14 cellular contexts compared by ENCODE assay signal in the genomic region with DNA sequence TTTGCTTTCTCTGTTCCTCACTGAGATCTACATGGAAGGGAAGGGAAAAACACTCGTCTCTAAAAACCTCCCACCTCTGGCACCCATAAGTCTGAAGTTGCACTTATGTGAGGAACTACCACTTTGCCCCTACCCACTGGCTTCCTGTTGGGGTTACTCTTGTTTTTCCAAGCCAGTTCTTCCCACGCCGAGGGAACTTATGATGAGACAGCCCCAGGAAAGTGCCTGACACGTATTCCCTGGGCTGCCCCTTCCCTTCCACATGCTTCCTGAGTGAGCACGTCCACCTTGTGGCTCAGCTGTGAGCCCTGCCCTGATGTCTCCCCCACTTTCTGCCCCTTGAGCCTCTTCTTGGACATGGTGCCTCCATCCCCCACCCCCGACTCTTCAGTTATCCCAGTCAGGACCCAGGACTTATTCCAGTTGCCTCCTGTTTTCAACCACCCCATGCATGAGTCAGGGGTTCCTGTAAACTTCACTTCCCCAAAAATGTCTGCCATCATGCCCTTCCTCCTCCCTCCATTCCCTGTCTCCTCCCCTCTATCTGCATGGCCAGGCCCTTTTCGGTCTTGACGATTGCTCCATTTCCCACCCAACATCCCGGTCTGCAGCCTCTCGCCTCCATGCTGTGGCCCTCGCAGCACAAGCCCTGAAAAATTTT. TPM values are rescaled to one million over a fixed set of nuclear protein-coding genes. Genes with fewer than 3 reads are reported as not detected.
DNase-seq lines count a peak whose midpoint lies in the region; ATAC-seq and TF ChIP-seq lines count a peak whose summit lies in the region.
"Had no signal": no experiment of that assay in that cellular context is flagged by ENCODE, and none has a peak within 500 bp of the region (broad histone marks: within the 10 kb centered on the region; RNA-seq: fewer than 3 reads in every experiment).

No MANE protein-coding gene starts in this region.

- 90% methylated on average over 10 to 11 of the region's 11 CpGs for WGBS in endodermal cell (ENCODE audit: insufficient coverage in 1 of 2, insufficient read length in 1 of 2), 2 experiments

- H3K4me1 Mint-ChIP-seq in endodermal cell (peaks cover 22% of the 10 kb centered on the region), nephron progenitor cell (peaks cover 13% of the 10 kb centered on the region)

- DNase-seq in CD1c-positive myeloid dendritic cell (ENCODE audit: extremely low spot score) (peak; percentile 95), MV-4-11 (lab: John Stamatoyannopoulos, UW) (peak; percentile 95), endodermal cell (peak; percentile 52), nephron progenitor cell (no peak), NCI-H1930 (lab: John Stamatoyannopoulos, UW) (no peak), ACHN (no peak)
- DNase-seq: HCEC 1CT, NCI-H1694 had no signal

- in situ Hi-C loops in ACHN (cut with HindIII; ENCODE audit: low pct_ligation_motif_present, low pct_unique_long_range_greater_than_20kb, low sequenced_read_pairs): no loop called here

- no peaks in the 10 kb centered on the region for H3K27me3 ChIP-seq in endodermal cell (ENCODE audit: control insufficient read depth, insufficient read depth, low read length, poor library complexity, severe bottlenecking)

- no peaks in the 10 kb centered on the region for H3K36me3 ChIP-seq in endodermal cell (ENCODE audit: control insufficient read depth, insufficient read depth, low read length)

- no peaks in the 10 kb centered on the region for H3K4me1 ChIP-seq in endodermal cell (ENCODE audit: control insufficient read depth, insufficient read depth, low read length)

- no peak overlapping the region for H3K4me3 ChIP-seq in endodermal cell (ENCODE audit: low read length)

- H3K27me3 Mint-ChIP-seq in endodermal cell (ENCODE audit: insufficient read depth) (peaks cover 9% of the 10 kb centered on the region), nephron progenitor cell (ENCODE audit: low read depth, poor library complexity) (peaks cover 26% of the 10 kb centered on the region)

- peak overlapping the region; percentile 60 for H3K27ac Mint-ChIP-seq in endodermal cell
- H3K27ac Mint-ChIP-seq in nephron progenitor cell: peak overlapping the region; percentile 72
- H3K27ac Mint-ChIP-seq: memory B cell had no signal

- ATAC-seq in HG03097 (IDR thresholded peaks at IDR 0.05; ENCODE audit: low FRiP score, unreplicated experiment) (no peak), GM21737 (IDR thresholded peaks at IDR 0.05; ENCODE audit: unreplicated experiment) (no peak)

- H3K9me3 Mint-ChIP-seq in endodermal cell (no peaks in the 10 kb centered on the region), nephron progenitor cell (peaks cover 21% of the 10 kb centered on the region)
- H3K9me3 Mint-ChIP-seq: memory B cell had no signal

- H3K4me3 Mint-ChIP-seq in endodermal cell (no peak overlapping the region), nephron progenitor cell (no peak overlapping the region)
- H3K4me3 Mint-ChIP-seq: memory B cell had no signal

- TF ChIP-seq CTCF in endodermal cell (conservative IDR thresholded peaks at IDR 0.05) (no peak), nephron progenitor cell (IDR thresholded peaks at IDR 0.05) (no peak)

- H3K27ac ChIP-seq in endodermal cell (ENCODE audit: low read depth, low read length): no peak overlapping the region
- H3K27ac ChIP-seq: RWPE1 had no signal

- no peaks in the 10 kb centered on the region for H3K9me3 ChIP-seq in endodermal cell (ENCODE audit: control insufficient read depth, low read length)

- no peak overlapping the region for H3K9ac ChIP-seq in endodermal cell (ENCODE audit: extremely low read depth, low read length, poor library complexity, severe bottlenecking)

- H3K36me3 Mint-ChIP-seq in endodermal cell (ENCODE audit: low read depth): no peaks in the 10 kb centered on the region
- H3K36me3 Mint-ChIP-seq in nephron progenitor cell (ENCODE audit: low read depth): no peaks in the 10 kb centered on the region
- H3K36me3 Mint-ChIP-seq: memory B cell had no signal

RNA-seq across cellular contexts. Expression of a gene that starts 5.1 kb away (rescaled TPM):
- not detected for total RNA-seq in endodermal cell
- polyA plus RNA-seq in endodermal cell (2013, experiment 1 of 2): not detected
- polyA plus RNA-seq in endodermal cell (2013, experiment 2 of 2): not detected
- total RNA-seq: bronchial epithelial cell had no signal

RNA-seq across cellular contexts. Expression of a gene that starts 12.3 kb away (rescaled TPM):
- total RNA-seq in endodermal cell: not detected
- not detected for polyA plus RNA-seq in endodermal cell (2013, experiment 1 of 2)
- polyA plus RNA-seq in endodermal cell (2013, experiment 2 of 2): not detected
- total RNA-seq: bronchial epithelial cell had no signal

RNA-seq across cellular contexts. Expression of a gene that starts 28.8 kb away (rescaled TPM):
- total RNA-seq in endodermal cell: 1 to 10 TPM; 5.1 to 5.7 TPM
- polyA plus RNA-seq in endodermal cell (2013, experiment 1 of 2): 5.4 TPM
- polyA plus RNA-seq in endodermal cell (2013, experiment 2 of 2): 4.5 TPM

RNA-seq across cellular contexts. Expression of a gene that starts 54.3 kb away (rescaled TPM):
- total RNA-seq in endodermal cell: under 1 TPM; 0.55 to 0.71 TPM
- 0.39 TPM for polyA plus RNA-seq in endodermal cell (2013, experiment 1 of 2)
- polyA plus RNA-seq in endodermal cell (2013, experiment 2 of 2): not detected
- total RNA-seq: bronchial epithelial cell, urinary bladder had no signal

Comparison
In these comparisons a context has a peak if more than half of its experiments do, and no peak if none do; other contexts are left out.
1. DNase-seq: peak in CD1c-positive myeloid dendritic cell (single experiment), MV-4-11 (single experiment) and endodermal cell (single experiment); none in nephron progenitor cell (single experiment), NCI-H1930 (0 of 2) and ACHN (single experiment).